In the genomic region with DNA sequence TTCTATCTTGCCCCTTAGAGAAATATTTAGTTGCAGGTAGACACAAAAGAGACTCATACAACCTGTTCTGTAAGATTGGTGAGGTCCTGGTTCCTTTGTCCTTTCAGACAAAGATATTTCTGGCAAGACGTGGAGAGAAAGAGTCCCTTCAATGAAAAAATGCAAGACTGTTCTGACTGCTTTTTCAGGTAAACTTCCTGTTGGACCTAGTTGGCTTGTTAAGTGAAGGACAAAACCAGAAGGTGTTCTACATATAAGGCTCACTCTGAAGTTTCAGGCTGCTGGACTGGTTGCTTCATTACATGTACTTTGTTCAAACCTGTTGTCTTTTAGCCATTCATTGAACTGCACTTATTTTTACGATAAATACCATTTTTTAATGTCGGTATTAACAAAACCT, we compare ENCODE assay signal across 26 cellular contexts.
"Had no signal": no experiment of that assay in that cellular context is flagged by ENCODE, and none has a peak within 500 bp of the region (broad histone marks: within the 10 kb centered on the region; RNA-seq: fewer than 3 reads in every experiment).

No MANE protein-coding gene starts in this region.

- H3K4me1 ChIP-seq: esophagus muscularis mucosa, foreskin keratinocyte, left ventricle myocardium inferior, parathyroid adenoma, right atrium auricular region, upper lobe of left lung had no signal

- DNase-seq: activated CD4-positive, alpha-beta T cell treated with anti-CD3 and anti-CD28 coated beads, Interleukin-2, amount 10 ng/mL, durations not matched to agents 7 days and 5 days; activated CD4-positive, CD25-positive, alpha-beta regulatory T cell treated with anti-CD3 and anti-CD28 coated beads, Interleukin-2, amount 50 U/mL, for 72 hours; activated effector memory CD4-positive, alpha-beta T cell treated with Interleukin-2 at 50 U/mL for 16 hours; activated naive CD4-positive, alpha-beta T cell treated with anti-CD3 and anti-CD28 coated beads for 36 hours; amniotic stem cell; brain microvascular endothelial cell; caudate nucleus; foreskin keratinocyte; left ventricle myocardium inferior; mesendoderm; natural killer cell; occipital lobe; stimulated activated CD4-positive, alpha-beta T cell treated with anti-CD3 and anti-CD28 coated beads, Interleukin-1b, Interleukin-23, amount 100 ng/mL, for 48 hours; stimulated activated CD4-positive, alpha-beta T cell treated with anti-CD3 and anti-CD28 coated beads, Interleukin-4, amount 100 ng/mL, for 4 hours; stimulated activated CD8-positive, alpha-beta memory T cell treated with anti-CD3 and anti-CD28 coated beads, Interleukin-4, amount 100 ng/mL, for 48 hours; stimulated activated naive CD8-positive, alpha-beta T cell treated with anti-CD3 and anti-CD28 coated beads, Interleukin-15, amount 100 ng/mL, for 72 hours; substantia nigra; T-helper 2 cell; upper lobe of left lung had no signal

- H3K36me3 ChIP-seq: brain microvascular endothelial cell, esophagus muscularis mucosa, left ventricle myocardium inferior, neural progenitor cell, right atrium auricular region, upper lobe of left lung had no signal

- ATAC-seq: foreskin keratinocyte; natural killer cell; stimulated activated memory B cell treated with anti-CD40 and anti-IgM and Interleukin-4, amounts not matched to agents 10 μg/mL and 1 μg/mL and 100 μg/mL, for 72 hours; stimulated activated naive CD8-positive, alpha-beta T cell treated with anti-CD3 and anti-CD28 coated beads, Interleukin-15, amount 100 ng/mL, for 72 hours had no signal

- H3K27me3 Mint-ChIP-seq: activated CD4-positive, alpha-beta T cell treated with anti-CD3 and anti-CD28 coated beads, Interleukin-2, amount 10 ng/mL, durations not matched to agents 7 days and 5 days had no signal

- H3K9me3 Mint-ChIP-seq: activated CD4-positive, alpha-beta T cell treated with anti-CD3 and anti-CD28 coated beads, Interleukin-2, amount 10 ng/mL, durations not matched to agents 7 days and 5 days; activated naive CD4-positive, alpha-beta T cell treated with anti-CD3 and anti-CD28 coated beads for 36 hours; stimulated activated memory B cell treated with anti-CD40 and anti-IgM and Interleukin-4, amounts not matched to agents 10 μg/mL and 1 μg/mL and 100 μg/mL, for 72 hours; stimulated activated naive CD8-positive, alpha-beta T cell treated with anti-CD3 and anti-CD28 coated beads, Interleukin-15, amount 100 ng/mL, for 72 hours had no signal

- H3K9me3 ChIP-seq: esophagus muscularis mucosa, left ventricle myocardium inferior, right atrium auricular region, upper lobe of left lung had no signal

- H3K4me1 Mint-ChIP-seq: activated CD4-positive, alpha-beta T cell treated with anti-CD3 and anti-CD28 coated beads, Interleukin-2, amount 10 ng/mL, durations not matched to agents 7 days and 5 days; natural killer cell; stimulated activated memory B cell treated with anti-CD40 and anti-IgM and Interleukin-4, amounts not matched to agents 10 μg/mL and 1 μg/mL and 100 μg/mL, for 72 hours; stimulated activated naive CD8-positive, alpha-beta T cell treated with anti-CD3 and anti-CD28 coated beads, Interleukin-15, amount 100 ng/mL, for 72 hours had no signal

- H3K27ac Mint-ChIP-seq: activated CD4-positive, alpha-beta T cell treated with anti-CD3 and anti-CD28 coated beads, Interleukin-2, amount 10 ng/mL, durations not matched to agents 7 days and 5 days; activated naive CD4-positive, alpha-beta T cell treated with anti-CD3 and anti-CD28 coated beads for 36 hours; natural killer cell; neural progenitor cell; stimulated activated memory B cell treated with anti-CD40 and anti-IgM and Interleukin-4, amounts not matched to agents 10 μg/mL and 1 μg/mL and 100 μg/mL, for 72 hours; stimulated activated naive CD8-positive, alpha-beta T cell treated with anti-CD3 and anti-CD28 coated beads, Interleukin-15, amount 100 ng/mL, for 72 hours had no signal

- H3K4me3 Mint-ChIP-seq: activated CD4-positive, alpha-beta T cell treated with anti-CD3 and anti-CD28 coated beads, Interleukin-2, amount 10 ng/mL, durations not matched to agents 7 days and 5 days; activated naive CD4-positive, alpha-beta T cell treated with anti-CD3 and anti-CD28 coated beads for 36 hours; natural killer cell; neural progenitor cell; stimulated activated memory B cell treated with anti-CD40 and anti-IgM and Interleukin-4, amounts not matched to agents 10 μg/mL and 1 μg/mL and 100 μg/mL, for 72 hours; stimulated activated naive CD8-positive, alpha-beta T cell treated with anti-CD3 and anti-CD28 coated beads, Interleukin-15, amount 100 ng/mL, for 72 hours had no signal

- H3K27ac ChIP-seq: brain microvascular endothelial cell, esophagus muscularis mucosa, foreskin keratinocyte, left ventricle myocardium inferior, neural progenitor cell, parathyroid adenoma, right atrium auricular region, upper lobe of left lung had no signal

- H3K27me3 ChIP-seq: brain microvascular endothelial cell, esophagus muscularis mucosa, foreskin keratinocyte, neural progenitor cell, right atrium auricular region, upper lobe of left lung had no signal

- H3K4me3 ChIP-seq: esophagus muscularis mucosa, left ventricle myocardium inferior, lung, neural progenitor cell, right atrium auricular region, smooth muscle cell, upper lobe of left lung had no signal

- H3K36me3 Mint-ChIP-seq: natural killer cell; neural progenitor cell; stimulated activated memory B cell treated with anti-CD40 and anti-IgM and Interleukin-4, amounts not matched to agents 10 μg/mL and 1 μg/mL and 100 μg/mL, for 72 hours had no signal
